In the genomic region with DNA sequence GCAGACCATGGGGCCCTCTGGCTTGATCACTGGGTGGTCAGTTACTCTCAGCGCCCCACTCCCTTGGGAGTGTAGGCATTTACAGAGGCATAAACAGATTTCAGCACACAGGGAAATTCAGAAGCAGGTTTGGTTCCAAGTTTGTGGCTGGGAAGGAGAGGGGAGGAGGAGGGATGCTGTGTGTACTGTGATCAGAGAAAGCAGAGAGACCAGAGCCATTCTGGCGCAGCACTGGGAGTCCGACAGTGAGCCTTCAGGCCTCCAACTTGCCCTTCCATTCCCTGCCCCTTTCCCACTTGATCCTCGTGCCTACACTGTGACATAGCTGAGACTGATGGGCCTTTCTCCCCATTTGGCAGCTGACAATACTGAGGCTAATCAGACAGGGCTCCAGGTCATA, we compare ENCODE assay signal across 1 cellular context.
TF ChIP-seq lines count a peak whose summit lies in the region.

No MANE protein-coding gene starts in this region.

TF ChIP-seq in HepG2, 621 proteins besides CTCF, POLR2A, EP300 and RAD21:
- TF ChIP-seq ZNF629 (CRISPR knock-in tag; conservative IDR thresholded peaks at IDR 0.05) (peak; percentile 31; the same call in 1 of the 2 replicates), ZNF317 (CRISPR knock-in tag; IDR thresholded peaks at IDR 0.05) (no peak)
